ENCODE assay signal across 19 cellular contexts in genomic region chr2:125398738-125399473, GRCh38.
DNase-seq lines count a peak whose midpoint lies in the region; ATAC-seq and TF ChIP-seq lines count a peak whose summit lies in the region.
"Had no signal": no experiment of that assay in that cellular context is flagged by ENCODE, and none has a peak within 500 bp of the region (broad histone marks: within the 10 kb centered on the region; RNA-seq: fewer than 3 reads in every experiment).

No MANE protein-coding gene starts in this region.

- no peak for TF ChIP-seq CTCF in WTC11 (IDR thresholded peaks at IDR 0.05)

- H3K27me3 Mint-ChIP-seq in WTC11 (ENCODE audit: low read depth), result no peaks in the 10 kb centered on the region
- H3K27me3 Mint-ChIP-seq: activated B cell treated with CpG ODN at 0.5 μM for 24 hours; activated naive CD4-positive, alpha-beta T cell treated with anti-CD3 and anti-CD28 coated beads, Interleukin-2, amount 50 U/mL, for 24 hours had no signal

- H3K27ac Mint-ChIP-seq in WTC11, result no peak overlapping the region
- H3K27ac Mint-ChIP-seq: activated B cell treated with CpG ODN at 0.5 μM for 24 hours; activated naive CD4-positive, alpha-beta T cell treated with anti-CD3 and anti-CD28 coated beads, Interleukin-2, amount 50 U/mL, for 24 hours; nephron; type B pancreatic cell had no signal

- intact Hi-C loops in posterior vena cava (cut with DNase I), result no loop called here

- POLR2A ChIA-PET in WTC11 (lab: Charles Lee), result no interaction called here

- DNase-seq in WTC11 (ENCODE audit: low spot score) (no peak), mucosa of gallbladder (ENCODE audit: low spot score) (no peak), posterior vena cava (ENCODE audit: low spot score) (no peak), NCI-H2227 treated with DMSO at 0.1 percent for 48 hours (lab: John Stamatoyannopoulos, UW) (no peak)
- DNase-seq: activated B cell treated with CpG ODN at 0.5 μM for 24 hours; DMS 273 treated with DMSO at 0.1 percent for 48 hours; KBM-7; left ventricle myocardium inferior; NCI-H1417 treated with DMSO at 0.1 percent for 48 hours; NCI-H446; stimulated activated CD8-positive, alpha-beta memory T cell treated with anti-CD3 and anti-CD28 coated beads, Interleukin-4, amount 100 ng/mL, for 48 hours; SW 1271 had no signal

- CTCF ChIA-PET in WTC11 (lab: Charles Lee), result no interaction called here

- peaks cover 13% of the 10 kb centered on the region for H3K9me3 Mint-ChIP-seq in WTC11
- H3K9me3 Mint-ChIP-seq: activated naive CD4-positive, alpha-beta T cell treated with anti-CD3 and anti-CD28 coated beads, Interleukin-2, amount 50 U/mL, for 24 hours; nephron; type B pancreatic cell had no signal

- H3K4me1 Mint-ChIP-seq in WTC11, result peaks cover 6% of the 10 kb centered on the region; the same call in 1 of the 2 replicates
- H3K4me1 Mint-ChIP-seq: activated B cell treated with CpG ODN at 0.5 μM for 24 hours; activated naive CD4-positive, alpha-beta T cell treated with anti-CD3 and anti-CD28 coated beads, Interleukin-2, amount 50 U/mL, for 24 hours; nephron had no signal

- peak; percentile 23 for ATAC-seq in GM18520 (IDR thresholded peaks at IDR 0.05; ENCODE audit: unreplicated experiment)
- ATAC-seq in GM21367 (IDR thresholded peaks at IDR 0.05; ENCODE audit: unreplicated experiment), result peak; percentile 37
- ATAC-seq in HG02973 (IDR thresholded peaks at IDR 0.05; ENCODE audit: unreplicated experiment), result peak; percentile 54
- ATAC-seq in HG03565 (IDR thresholded peaks at IDR 0.05; ENCODE audit: unreplicated experiment), result peak; percentile 35
- ATAC-seq in WTC11, result no peak

- H3K36me3 Mint-ChIP-seq in WTC11, result peaks cover 4% of the 10 kb centered on the region; the same call in 1 of the 2 replicates
- H3K36me3 Mint-ChIP-seq: activated naive CD4-positive, alpha-beta T cell treated with anti-CD3 and anti-CD28 coated beads, Interleukin-2, amount 50 U/mL, for 24 hours; type B pancreatic cell had no signal

- H3K4me3 Mint-ChIP-seq in WTC11, result no peak overlapping the region
- H3K4me3 Mint-ChIP-seq: activated B cell treated with CpG ODN at 0.5 μM for 24 hours; activated naive CD4-positive, alpha-beta T cell treated with anti-CD3 and anti-CD28 coated beads, Interleukin-2, amount 50 U/mL, for 24 hours; nephron; type B pancreatic cell had no signal

TF ChIP-seq in WTC11, 78 proteins besides CTCF, POLR2A, EP300 and RAD21 (continues in another document):
- no peak for TF ChIP-seq ZMAT4 (CRISPR knock-in tag; IDR thresholded peaks at IDR 0.05)
- TF ChIP-seq ZSCAN18 (CRISPR knock-in tag; IDR thresholded peaks at IDR 0.05), result no peak
- no peak for TF ChIP-seq ZNF416 (CRISPR knock-in tag; IDR thresholded peaks at IDR 0.05)
- TF ChIP-seq ERG (CRISPR knock-in tag; IDR thresholded peaks at IDR 0.05), result no peak
- no peak for TF ChIP-seq STAT6 (CRISPR knock-in tag; conservative IDR thresholded peaks at IDR 0.05; ENCODE audit: low read depth)
- TF ChIP-seq ZNF281 (CRISPR knock-in tag; IDR thresholded peaks at IDR 0.05), result no peak
- no peak for TF ChIP-seq ZNF423 (CRISPR knock-in tag; IDR thresholded peaks at IDR 0.05)
- no peak for TF ChIP-seq ZNF512 (CRISPR knock-in tag; IDR thresholded peaks at IDR 0.05; ENCODE audit: borderline replicate concordance)
- no peak for TF ChIP-seq CREM (CRISPR knock-in tag; IDR thresholded peaks at IDR 0.05)
- TF ChIP-seq ZNF232 (CRISPR knock-in tag; IDR thresholded peaks at IDR 0.05), result no peak
- TF ChIP-seq MYBL2 (CRISPR knock-in tag; IDR thresholded peaks at IDR 0.05), result no peak
- TF ChIP-seq IRF1 (CRISPR knock-in tag; IDR thresholded peaks at IDR 0.05), result no peak
- TF ChIP-seq NFYB (CRISPR knock-in tag; conservative IDR thresholded peaks at IDR 0.05; ENCODE audit: low read depth), result no peak
